Comparison of ENCODE assay signal across 12 cellular contexts in the genomic region with DNA sequence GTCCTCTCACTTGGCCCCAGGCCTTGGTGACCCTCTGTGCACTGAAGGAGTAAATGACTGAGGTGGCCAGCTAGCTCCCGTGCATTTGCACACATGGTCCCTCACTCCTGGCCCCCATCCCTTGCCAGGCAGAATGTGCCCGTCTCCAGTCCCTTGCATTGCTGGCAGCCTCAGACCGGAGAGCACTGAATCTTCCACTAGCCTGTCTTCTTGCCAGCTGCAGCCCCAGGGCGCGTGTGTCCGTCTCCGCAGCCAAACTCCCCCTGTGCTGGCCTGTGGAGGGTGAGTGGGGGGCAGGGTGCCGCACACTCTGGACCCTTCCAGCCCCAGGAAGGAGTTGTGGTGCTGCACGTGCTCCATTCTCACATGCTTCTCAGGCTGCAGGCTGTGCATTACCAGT. TPM values are rescaled to one million over a fixed set of nuclear protein-coding genes. Genes with fewer than 3 reads are reported as not detected.
DNase-seq lines count a peak whose midpoint lies in the region; ATAC-seq and TF ChIP-seq lines count a peak whose summit lies in the region.
"Had no signal": no experiment of that assay in that cellular context is flagged by ENCODE, and none has a peak within 500 bp of the region (broad histone marks: within the 10 kb centered on the region; RNA-seq: fewer than 3 reads in every experiment).

No MANE protein-coding gene starts in this region.

- peak overlapping the region; percentile 57 for H3K4me2 ChIP-seq in Loucy (ENCODE audit: low read depth, low read length, poor library complexity, severe bottlenecking)

- TF ChIP-seq CTCF in Loucy (conservative IDR thresholded peaks at IDR 0.05; ENCODE audit: low read length): no peak
- TF ChIP-seq CTCF in sigmoid colon (IDR thresholded peaks at IDR 0.05): no peak
- TF ChIP-seq CTCF in testis (IDR thresholded peaks at IDR 0.05): no peak

- H3K27ac ChIP-seq in sigmoid colon (peak overlapping the region in 3 of 4 donors; percentile 50 to 63 (median 62)), testis (no peak overlapping the region)
- H3K27ac ChIP-seq: psoas muscle, suprapubic skin had no signal

- no peaks in the 10 kb centered on the region for H3F3A ChIP-seq in Loucy (ENCODE audit: low read depth)

- no peaks in the 10 kb centered on the region for H3K36me3 Mint-ChIP-seq in activated naive CD4-positive, alpha-beta T cell treated with anti-CD3 and anti-CD28 coated beads, Interleukin-2, amount 50 U/mL, for 72 hours
- H3K36me3 Mint-ChIP-seq in central memory CD8-positive, alpha-beta T cell (ENCODE audit: insufficient read depth): no peaks in the 10 kb centered on the region

- H3K9me3 ChIP-seq in Loucy (ENCODE audit: insufficient read depth, low read depth, low read length): no peaks in the 10 kb centered on the region
- no peaks in the 10 kb centered on the region for H3K9me3 ChIP-seq in sigmoid colon
- H3K9me3 ChIP-seq in testis: no peaks in the 10 kb centered on the region
- H3K9me3 ChIP-seq: adrenal gland, mucosa of descending colon, psoas muscle, suprapubic skin had no signal

- H4K20me1 ChIP-seq in Loucy (ENCODE audit: insufficient read depth, low read length, poor library complexity, severe bottlenecking): peaks cover 37% of the 10 kb centered on the region

- H3K4me1 Mint-ChIP-seq in central memory CD8-positive, alpha-beta T cell: peaks cover 99% of the 10 kb centered on the region

- ATAC-seq in activated naive CD4-positive, alpha-beta T cell treated with anti-CD3 and anti-CD28 coated beads, Interleukin-2, amount 50 U/mL, for 72 hours: no peak
- ATAC-seq in central memory CD8-positive, alpha-beta T cell (replicated peaks; ENCODE audit: extremely low read depth, poor library complexity, severe bottlenecking): no peak
- ATAC-seq in HG03571 (IDR thresholded peaks at IDR 0.05; ENCODE audit: unreplicated experiment): no peak

- intact Hi-C loops in sigmoid colon (cut with DNase I) (no loop called here), testis (cut with DNase I; ENCODE audit: low total_unique reads) (no loop called here)

- peaks cover 60% of the 10 kb centered on the region for H3K4me1 ChIP-seq in Loucy (ENCODE audit: insufficient read depth, low read length, poor library complexity, severe bottlenecking)
- peaks cover 0 to 85% (median 65%) of the 10 kb centered on the region in 4 donors for H3K4me1 ChIP-seq in sigmoid colon
- peaks cover 22% of the 10 kb centered on the region for H3K4me1 ChIP-seq in testis

- 90 to 92% methylated on average over 9 of the region's 9 CpGs for whole genome bisulfite sequencing in sigmoid colon, 2 donors
- WGBS in testis, 2 donors: 64 to 93% methylated on average over 6 to 9 of the region's 9 CpGs

- no peak overlapping the region for H3K9ac ChIP-seq in Loucy (ENCODE audit: low read depth, low read length, poor library complexity, severe bottlenecking)

- no peaks in the 10 kb centered on the region for H3K36me3 ChIP-seq in Loucy (ENCODE audit: insufficient read depth, low read length)
- H3K36me3 ChIP-seq in sigmoid colon: no peaks in the 10 kb centered on the region
- H3K36me3 ChIP-seq in testis (ENCODE audit: low read depth, missing control alignments): no peaks in the 10 kb centered on the region
- H3K36me3 ChIP-seq: adrenal gland, suprapubic skin had no signal

- peaks cover 87% of the 10 kb centered on the region; the same call in 1 of the 2 replicates for H3K79me2 ChIP-seq in Loucy (ENCODE audit: insufficient read depth, low read length)

- TF ChIP-seq POLR2A in sigmoid colon (IDR thresholded peaks at IDR 0.05) (no peak), testis (IDR thresholded peaks at IDR 0.05) (no peak)

- peak overlapping the region; percentile 33 to 91 for H3K27ac Mint-ChIP-seq in activated naive CD4-positive, alpha-beta T cell treated with anti-CD3 and anti-CD28 coated beads, Interleukin-2, amount 50 U/mL, for 72 hours
- peak overlapping the region; percentile 76 for H3K27ac Mint-ChIP-seq in central memory CD8-positive, alpha-beta T cell (ENCODE audit: low read depth)

- H3K9me3 Mint-ChIP-seq in activated naive CD4-positive, alpha-beta T cell treated with anti-CD3 and anti-CD28 coated beads, Interleukin-2, amount 50 U/mL, for 72 hours: no peaks in the 10 kb centered on the region
- H3K9me3 Mint-ChIP-seq in central memory CD8-positive, alpha-beta T cell: no peaks in the 10 kb centered on the region

- H3K4me3 ChIP-seq in Loucy (ENCODE audit: low read length, poor library complexity, severe bottlenecking) (no peak overlapping the region), sigmoid colon (no peak overlapping the region), testis (no peak overlapping the region)
- H3K4me3 ChIP-seq: adrenal gland, mucosa of descending colon, psoas muscle, suprapubic skin had no signal

- no peaks in the 10 kb centered on the region for H3K27me3 ChIP-seq in Loucy (ENCODE audit: insufficient read depth, low read length, poor library complexity, severe bottlenecking)
- H3K27me3 ChIP-seq in sigmoid colon: no peaks in the 10 kb centered on the region
- no peaks in the 10 kb centered on the region for H3K27me3 ChIP-seq in testis
- H3K27me3 ChIP-seq: adrenal gland, suprapubic skin had no signal

- H3K27me3 Mint-ChIP-seq in central memory CD8-positive, alpha-beta T cell: no peaks in the 10 kb centered on the region

- no peak for TF ChIP-seq EP300 in sigmoid colon (IDR thresholded peaks at IDR 0.05)

- peak overlapping the region; percentile 55 for H3K4me3 Mint-ChIP-seq in central memory CD8-positive, alpha-beta T cell

- H2AFZ ChIP-seq in Loucy (ENCODE audit: low read length): no peak overlapping the region

- DNase-seq in activated naive CD4-positive, alpha-beta T cell treated with anti-CD3 and anti-CD28 coated beads, Interleukin-2, amount 50 U/mL, for 72 hours (ENCODE audit: low spot score in 2 of 2): no peak
- DNase-seq in activated naive CD4-positive, alpha-beta T cell treated with anti-CD3 and anti-CD28 coated beads, Interleukin-2, amount 50 U/mL, for 16 hours: no peak
- DNase-seq in central memory CD8-positive, alpha-beta T cell (ENCODE audit: low spot score in 2 of 2): no peak
- peak; percentile 54 for DNase-seq in sigmoid colon
- no peak for DNase-seq in NCI-H774 (lab: John Stamatoyannopoulos, UW)
- no peak for DNase-seq in testis

- H3K9me2 ChIP-seq in Loucy (replicated peaks; ENCODE audit: low read depth, low read length): no peaks in the 10 kb centered on the region

RNA-seq across cellular contexts. Expression of a gene that starts 35.9 kb away (rescaled TPM):
- total RNA-seq in activated naive CD4-positive, alpha-beta T cell treated with anti-CD3 and anti-CD28 coated beads, Interleukin-2, amount 50 U/mL, for 72 hours: 10 to 100 TPM; 46.6 to 48.1 TPM
- 10 to 100 TPM; 30.4 to 49.9 (median 39.9) TPM for total RNA-seq in sigmoid colon
- polyA plus RNA-seq in sigmoid colon: 10 to 100 TPM in 1 of 3 donors, 1 to 10 TPM in 2; 1.8 to 12.2 (median 2.3) TPM
- 10 to 100 TPM; 35.6 to 42.9 TPM for total RNA-seq in testis
- 13.3 TPM for polyA plus RNA-seq in testis (ENCODE audit: insufficient read depth, low read depth, low replicate concordance)

Comparison
In these comparisons a context has a peak if more than half of its experiments do, and no peak if none do; other contexts are left out.
1. H3K27ac ChIP-seq: peak in sigmoid colon (3 of 4); none in testis (0 of 2).